Comparison of ENCODE assay signal across 1 cellular context in the genomic region with DNA sequence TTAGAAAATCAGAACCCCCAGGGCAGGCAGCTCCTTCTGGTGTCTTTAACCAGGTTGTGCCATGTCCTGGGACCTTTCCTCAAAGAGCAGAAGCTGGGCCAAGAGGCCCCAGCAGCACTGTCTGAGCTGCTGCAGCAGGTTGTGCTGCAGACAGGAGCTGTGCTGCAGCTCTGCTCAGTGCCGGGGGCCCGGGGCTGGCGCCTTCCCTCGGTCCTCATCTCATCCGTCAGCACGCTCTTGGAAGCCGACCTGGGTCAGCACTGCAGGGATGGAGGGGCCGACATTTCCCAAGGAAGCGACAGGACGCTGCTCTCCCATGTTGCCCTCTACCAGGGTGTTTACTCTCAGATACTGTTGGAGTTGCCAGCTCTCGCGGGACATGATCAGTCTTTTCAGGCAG.
TF ChIP-seq lines count a peak whose summit lies in the region.

No MANE protein-coding gene starts in this region.

TF ChIP-seq in K562, 482 proteins besides CTCF, POLR2A, EP300 and RAD21 (continued from another document):
- TF ChIP-seq ATF2 (CRISPR knock-in tag; IDR thresholded peaks at IDR 0.05): no peak
